16 cellular contexts compared by ENCODE assay signal in genomic region chr12:124881123-124881522, GRCh38. TPM values are rescaled to one million over a fixed set of nuclear protein-coding genes. Genes with fewer than 3 reads are reported as not detected.
DNase-seq lines count a peak whose midpoint lies in the region; ATAC-seq and TF ChIP-seq lines count a peak whose summit lies in the region.
"Had no signal": no experiment of that assay in that cellular context is flagged by ENCODE, and none has a peak within 500 bp of the region (broad histone marks: within the 10 kb centered on the region; RNA-seq: fewer than 3 reads in every experiment).

No MANE protein-coding gene starts in this region.

- H3K4me1 ChIP-seq in tibial nerve (peaks cover 0 to 9% (median 1%) of the 10 kb centered on the region in 4 donors), BE2C (peaks cover 12% of the 10 kb centered on the region)

- DNase-seq in activated naive CD4-positive, alpha-beta T cell treated with anti-CD3 and anti-CD28 coated beads for 36 hours, result peak; percentile 14
- no peak for DNase-seq in activated naive CD4-positive, alpha-beta T cell treated with anti-CD3 and anti-CD28 coated beads, Interleukin-2, amount 50 U/mL, for 16 hours
- peak; percentile 48 for DNase-seq in SW480 (ENCODE audit: low spot score)
- DNase-seq in left kidney (ENCODE audit: low read depth, low spot score), result peak; percentile 96
- DNase-seq in stimulated activated effector memory CD8-positive, alpha-beta T cell treated with anti-CD3 and anti-CD28 coated beads, Interleukin-12 subunit alpha, Interleukin-12 subunit beta, amount 100 ng/mL, for 72 hours (ENCODE audit: low spot score in 2 of 2), result no peak
- DNase-seq in tibial nerve (ENCODE audit: low spot score in 2 of 2), result no peak
- DNase-seq in BE2C, result no peak
- DNase-seq: activated gamma-delta T cell treated with Interleukin-2 at 50 U/mL for 16 hours; DMS 273 treated with DMSO at 0.1 percent for 48 hours; effector CD8-positive, alpha-beta T cell; mesenchymal stem cell; MM.1S; NCI-H82; small intestine had no signal

- no peaks in the 10 kb centered on the region for H3K9me3 Mint-ChIP-seq in activated naive CD4-positive, alpha-beta T cell treated with anti-CD3 and anti-CD28 coated beads for 36 hours
- H3K9me3 Mint-ChIP-seq in stimulated activated effector memory CD8-positive, alpha-beta T cell treated with anti-CD3 and anti-CD28 coated beads, Interleukin-12 subunit alpha, Interleukin-12 subunit beta, amount 100 ng/mL, for 72 hours, result no peaks in the 10 kb centered on the region
- H3K9me3 Mint-ChIP-seq: brain had no signal

- 67 to 75% methylated on average over 10 of the region's 10 CpGs for WGBS in tibial nerve, 2 donors

- TF ChIP-seq CTCF in tibial nerve (IDR thresholded peaks at IDR 0.05), result no peak
- no peak for TF ChIP-seq CTCF in BE2C (IDR thresholded peaks at IDR 0.05; ENCODE audit: low read depth, low read length)

- CTCF ChIA-PET in activated naive CD4-positive, alpha-beta T cell treated with anti-CD3 and anti-CD28 coated beads for 36 hours (lab: Charles Lee), result no interaction called here

- H3K4me3 Mint-ChIP-seq in activated naive CD4-positive, alpha-beta T cell treated with anti-CD3 and anti-CD28 coated beads for 36 hours, result no peak overlapping the region
- no peak overlapping the region for H3K4me3 Mint-ChIP-seq in stimulated activated effector memory CD8-positive, alpha-beta T cell treated with anti-CD3 and anti-CD28 coated beads, Interleukin-12 subunit alpha, Interleukin-12 subunit beta, amount 100 ng/mL, for 72 hours
- H3K4me3 Mint-ChIP-seq: brain had no signal

- H3K36me3 Mint-ChIP-seq in activated naive CD4-positive, alpha-beta T cell treated with anti-CD3 and anti-CD28 coated beads for 36 hours (ENCODE audit: low read depth), result no peaks in the 10 kb centered on the region
- peaks cover 4% of the 10 kb centered on the region for H3K36me3 Mint-ChIP-seq in stimulated activated effector memory CD8-positive, alpha-beta T cell treated with anti-CD3 and anti-CD28 coated beads, Interleukin-12 subunit alpha, Interleukin-12 subunit beta, amount 100 ng/mL, for 72 hours
- H3K36me3 Mint-ChIP-seq: brain had no signal

- no peak overlapping the region for H3K27ac Mint-ChIP-seq in activated naive CD4-positive, alpha-beta T cell treated with anti-CD3 and anti-CD28 coated beads for 36 hours
- peak overlapping the region; percentile 67 for H3K27ac Mint-ChIP-seq in stimulated activated effector memory CD8-positive, alpha-beta T cell treated with anti-CD3 and anti-CD28 coated beads, Interleukin-12 subunit alpha, Interleukin-12 subunit beta, amount 100 ng/mL, for 72 hours
- H3K27ac Mint-ChIP-seq: brain had no signal

- ATAC-seq in stimulated activated effector memory CD8-positive, alpha-beta T cell treated with anti-CD3 and anti-CD28 coated beads, Interleukin-12 subunit alpha, Interleukin-12 subunit beta, amount 100 ng/mL, for 72 hours, result peak; percentile 27
- no peak for ATAC-seq in GM18909 (IDR thresholded peaks at IDR 0.05; ENCODE audit: poor library complexity, unreplicated experiment)

- H3K27me3 Mint-ChIP-seq in activated naive CD4-positive, alpha-beta T cell treated with anti-CD3 and anti-CD28 coated beads for 36 hours (ENCODE audit: low read depth), result no peaks in the 10 kb centered on the region

- H3K27ac ChIP-seq in tibial nerve, result no peak overlapping the region

- H3K36me3 ChIP-seq in tibial nerve, result no peaks in the 10 kb centered on the region
- no peaks in the 10 kb centered on the region; the same call in 1 of the 2 replicates for H3K36me3 ChIP-seq in BE2C

- no peaks in the 10 kb centered on the region for H3K27me3 ChIP-seq in tibial nerve
- H3K27me3 ChIP-seq in BE2C, result no peaks in the 10 kb centered on the region

- H3K4me1 Mint-ChIP-seq in activated naive CD4-positive, alpha-beta T cell treated with anti-CD3 and anti-CD28 coated beads for 36 hours (ENCODE audit: low read depth), result peaks cover 9% of the 10 kb centered on the region
- H3K4me1 Mint-ChIP-seq in stimulated activated effector memory CD8-positive, alpha-beta T cell treated with anti-CD3 and anti-CD28 coated beads, Interleukin-12 subunit alpha, Interleukin-12 subunit beta, amount 100 ng/mL, for 72 hours, result peaks cover 9% of the 10 kb centered on the region

- no peak for TF ChIP-seq EP300 in tibial nerve (IDR thresholded peaks at IDR 0.05)

- intact Hi-C loops in activated naive CD4-positive, alpha-beta T cell treated with anti-CD3 and anti-CD28 coated beads for 36 hours (cut with micrococcal nuclease), result no loop called here

- no peak for TF ChIP-seq POLR2A in tibial nerve (IDR thresholded peaks at IDR 0.05)

- H3K9me3 ChIP-seq in tibial nerve, result no peaks in the 10 kb centered on the region
- H3K9me3 ChIP-seq in BE2C, result no peaks in the 10 kb centered on the region

- H3K4me3 ChIP-seq in tibial nerve, result no peak overlapping the region
- no peak overlapping the region for H3K4me3 ChIP-seq in BE2C (ENCODE audit: low read depth, low read length)

RNA-seq across cellular contexts. Expression of gene SCARB1, which starts 17.5 kb away (rescaled TPM):
- 10 to 100 TPM; 18.2 to 18.3 TPM for total RNA-seq in activated naive CD4-positive, alpha-beta T cell treated with anti-CD3 and anti-CD28 coated beads for 36 hours
- total RNA-seq in tibial nerve, result 10 to 100 TPM; 15.3 to 55.3 (median 29.7) TPM
- 107 TPM for polyA plus RNA-seq in BE2C (2012; ENCODE audit: insufficient read depth, insufficient read length, low read depth)

RNA-seq across cellular contexts. Expression of gene UBC, which starts 33.3 kb away (rescaled TPM):
- total RNA-seq in activated naive CD4-positive, alpha-beta T cell treated with anti-CD3 and anti-CD28 coated beads for 36 hours, result 1,000 to 10,000 TPM; 1,036 to 1,066 TPM
- total RNA-seq in tibial nerve, result 1,000 to 10,000 TPM; 1,276 to 1,840 (median 1,378) TPM
- polyA plus RNA-seq in BE2C (2012; ENCODE audit: insufficient read depth, insufficient read length, low read depth), result 1,839 TPM

Comparison
In these comparisons a context has a peak if more than half of its experiments do, and no peak if none do; other contexts are left out.
1. DNase-seq: peak in activated naive CD4-positive, alpha-beta T cell treated with anti-CD3 and anti-CD28 coated beads for 36 hours (single experiment), SW480 (single experiment) and left kidney (single experiment); none in activated naive CD4-positive, alpha-beta T cell treated with anti-CD3 and anti-CD28 coated beads, Interleukin-2, amount 50 U/mL, for 16 hours (single experiment), stimulated activated effector memory CD8-positive, alpha-beta T cell treated with anti-CD3 and anti-CD28 coated beads, Interleukin-12 subunit alpha, Interleukin-12 subunit beta, amount 100 ng/mL, for 72 hours (0 of 2), tibial nerve (0 of 2) and BE2C (single experiment).